ENCODE assay signal across 23 cellular contexts in the genomic region with DNA sequence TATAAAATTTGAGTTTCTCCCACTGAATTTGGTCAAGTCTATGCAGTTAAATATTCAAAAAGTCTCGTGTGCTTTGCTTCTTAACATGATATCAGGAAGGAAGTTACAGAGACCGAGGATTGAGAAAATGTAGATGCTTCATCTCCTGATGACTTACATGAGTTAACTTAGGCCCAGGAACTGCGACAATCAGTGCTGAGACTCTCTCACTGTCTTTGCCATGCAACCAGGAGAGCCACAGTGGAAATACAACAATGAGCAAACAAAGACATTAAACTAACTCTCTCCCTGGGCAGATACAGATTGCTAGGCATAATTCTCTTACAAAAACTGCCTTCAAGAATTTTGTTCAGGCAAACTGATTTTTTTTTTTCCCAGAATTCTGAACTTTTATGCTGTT.
A peak's percentile ranks its signal among the peaks of the same experiment; 100 is the strongest.
DNase-seq lines count a peak whose midpoint lies in the region; ATAC-seq, FAIRE-seq and TF ChIP-seq lines count a peak whose summit lies in the region.
"Had no signal": no experiment of that assay in that cellular context is flagged by ENCODE, and none has a peak within 500 bp of the region (broad histone marks: within the 10 kb centered on the region; RNA-seq: fewer than 3 reads in every experiment).

No MANE protein-coding gene starts in this region.

- no peaks in the 10 kb centered on the region for H3K79me1 ChIP-seq in mesendoderm (ENCODE audit: low read length)

- H3K27me3 ChIP-seq in Karpas-422 (ENCODE audit: low read length) (no peaks in the 10 kb centered on the region), mesendoderm (ENCODE audit: insufficient read depth, low read length, poor library complexity) (no peaks in the 10 kb centered on the region)

- H2AFZ ChIP-seq in Karpas-422 (ENCODE audit: low read length), result 0 out of 2 replicates have a peak overlapping the region, but pooled peaks have one; percentile 62

- H3K9ac ChIP-seq in Karpas-422 (ENCODE audit: low read length), result no peak overlapping the region
- peak overlapping the region; percentile 25 for H3K9ac ChIP-seq in mesendoderm (ENCODE audit: low read length)

- H3K27ac ChIP-seq in Karpas-422 (ENCODE audit: low read length) (no peak overlapping the region), mesendoderm (ENCODE audit: low read depth, low read length) (peak overlapping the region; percentile 49)
- H3K27ac ChIP-seq: C4-2B, SK-N-MC had no signal

- H3K4me1 ChIP-seq in Karpas-422 (ENCODE audit: low read length) (no peaks in the 10 kb centered on the region), mesendoderm (ENCODE audit: control insufficient read depth, low read depth, low read length) (no peaks in the 10 kb centered on the region)

- H3K9me2 ChIP-seq in Karpas-422 (replicated peaks; ENCODE audit: insufficient read depth, low read length), result no peaks in the 10 kb centered on the region

- no peaks in the 10 kb centered on the region for H3K27me3 Mint-ChIP-seq in glutamatergic neuron (ENCODE audit: unreplicated experiment)

- H3K4me3 ChIP-seq in Karpas-422 (ENCODE audit: low read length) (no peak overlapping the region), mesendoderm (ENCODE audit: low read length) (no peak overlapping the region)
- H3K4me3 ChIP-seq: HAP-1, K562, SK-N-MC had no signal

- H3K4me1 Mint-ChIP-seq in glutamatergic neuron (ENCODE audit: low read depth, unreplicated experiment), result peaks cover 12% of the 10 kb centered on the region

- DNase-seq in Karpas-422 (no peak), glutamatergic neuron (no peak), mesendoderm (peak; percentile 64), urothelium cell line (ENCODE audit: low spot score) (no peak), DMS53 treated with DMSO at 0.1 percent for 48 hours (lab: John Stamatoyannopoulos, UW; ENCODE audit: unreplicated experiment) (no peak), NCI-H2171 treated with DMSO at 0.1 percent for 48 hours (lab: John Stamatoyannopoulos, UW) (no peak)
- DNase-seq: ACHN, AML-193, DMS79 treated with DMSO at 0.1 percent for 48 hours, MV-4-11, NCI-H1694 treated with DMSO at 0.1 percent for 48 hours, NCI-H2227 treated with DMSO at 0.1 percent for 48 hours, NCI-H510A treated with DMSO at 0.1 percent for 48 hours, NCI-H774, OCI-M1, SHP77 had no signal

- H3K4me2 ChIP-seq in Karpas-422 (ENCODE audit: low read depth, low read length, poor library complexity, severe bottlenecking) (no peak overlapping the region), mesendoderm (ENCODE audit: low read length) (no peak overlapping the region)

- no CpG with 5 or more reads among the region's 3 CpGs for WGBS in mesendoderm (ENCODE audit: extremely low coverage, insufficient coverage, low lambda C conversion rate)

- no peak for TF ChIP-seq CTCF in glutamatergic neuron (IDR thresholded peaks at IDR 0.05; ENCODE audit: partially characterized antibody, unreplicated experiment)

- H3K56ac ChIP-seq in mesendoderm (ENCODE audit: low read length), result peak overlapping the region; percentile 71

- H3K36me3 ChIP-seq in Karpas-422 (ENCODE audit: insufficient read depth, low read length), result no peaks in the 10 kb centered on the region
- no peaks in the 10 kb centered on the region for H3K36me3 ChIP-seq in mesendoderm (ENCODE audit: control insufficient read depth, insufficient read depth, low read length)
- H3K36me3 ChIP-seq: HAP-1 had no signal

- peaks cover 30% of the 10 kb centered on the region; the same call in 1 of the 2 replicates for H3K9me3 ChIP-seq in Karpas-422 (ENCODE audit: low read length)
- H3K9me3 ChIP-seq: HAP-1 had no signal

- no peak overlapping the region for H2BK15ac ChIP-seq in mesendoderm (replicated peaks; ENCODE audit: low read depth)

- no peak overlapping the region for H3K4ac ChIP-seq in mesendoderm (ENCODE audit: low read depth, low read length)

- no peaks in the 10 kb centered on the region for H4K20me1 ChIP-seq in Karpas-422 (ENCODE audit: insufficient read depth, low read depth, low read length)

- H3K79me2 ChIP-seq in Karpas-422 (ENCODE audit: low read length) (no peaks in the 10 kb centered on the region), mesendoderm (ENCODE audit: control insufficient read depth, insufficient read depth, low read length) (no peaks in the 10 kb centered on the region)

- no peak for FAIRE-seq in urothelium cell line (lab: Jason Lieb, UNC)
- FAIRE-seq: D721Med, HTR-8/SVneo, K562 had no signal

- no peaks in the 10 kb centered on the region for H3K9me3 Mint-ChIP-seq in glutamatergic neuron (ENCODE audit: unreplicated experiment)

- H4K5ac ChIP-seq in mesendoderm (ENCODE audit: low read length), result peak overlapping the region; percentile 49

- peak overlapping the region; percentile 7 for H3K27ac Mint-ChIP-seq in glutamatergic neuron (ENCODE audit: unreplicated experiment)

- no peak overlapping the region for H4K8ac ChIP-seq in mesendoderm (ENCODE audit: low read depth, low read length)

- no peak overlapping the region for H3K23ac ChIP-seq in mesendoderm (ENCODE audit: low read length)

- no peak overlapping the region for H2AK5ac ChIP-seq in mesendoderm (ENCODE audit: low read length)

- no peaks in the 10 kb centered on the region for H3K36me3 Mint-ChIP-seq in glutamatergic neuron (ENCODE audit: unreplicated experiment)

- no peak overlapping the region for H2BK120ac ChIP-seq in mesendoderm (ENCODE audit: low read depth, low read length)

- no peak overlapping the region for H3K18ac ChIP-seq in mesendoderm (ENCODE audit: low read length)

- no peak overlapping the region for H3K4me3 Mint-ChIP-seq in glutamatergic neuron (ENCODE audit: unreplicated experiment)

- no peak for ATAC-seq in HG03159 (IDR thresholded peaks at IDR 0.05; ENCODE audit: unreplicated experiment)
- ATAC-seq: K562 had no signal

- no peak overlapping the region for H2BK5ac ChIP-seq in mesendoderm (ENCODE audit: low read length)
